In genomic region chr14:39474416-39474911, GRCh38 we compare ENCODE assay signal across 13 cellular contexts.
A peak's percentile ranks its signal among the peaks of the same experiment; 100 is the strongest.
DNase-seq lines count a peak whose midpoint lies in the region; ATAC-seq and TF ChIP-seq lines count a peak whose summit lies in the region.
"Had no signal": no experiment of that assay in that cellular context is flagged by ENCODE, and none has a peak within 500 bp of the region (broad histone marks: within the 10 kb centered on the region; RNA-seq: fewer than 3 reads in every experiment).

No MANE protein-coding gene starts in this region.

- peak; percentile 94 for ATAC-seq in GM21529 (IDR thresholded peaks at IDR 0.05; ENCODE audit: unreplicated experiment)
- ATAC-seq in HG03135 (IDR thresholded peaks at IDR 0.05; ENCODE audit: unreplicated experiment) = peak; percentile 94
- ATAC-seq: naive thymus-derived CD4-positive, alpha-beta T cell had no signal

- no peaks in the 10 kb centered on the region for H3K36me3 Mint-ChIP-seq in T-helper 2 cell treated with Interferon-gamma antibody and Interleukin-4, amounts not matched to agents 5 μg/mL and 100 μg/mL, for 36 hours (ENCODE audit: low read depth)

- no peak for TF ChIP-seq CTCF in coronary artery (IDR thresholded peaks at IDR 0.05)

- peak; percentile 23 for DNase-seq in T-helper 2 cell treated with Interferon-gamma antibody and Interleukin-4, amounts not matched to agents 5 μg/mL and 100 μg/mL, for 36 hours (ENCODE audit: low spot score)
- DNase-seq in T-helper 2 cell (no peak), kidney glomerular epithelial cell (lab: John Stamatoyannopoulos, UW) (peak; percentile 17), coronary artery (ENCODE audit: low spot score) (no peak), NCI-H510A (lab: John Stamatoyannopoulos, UW) (no peak)
- DNase-seq in central memory CD4-positive, alpha-beta T cell = no peak
- DNase-seq: activated naive CD8-positive, alpha-beta T cell treated with anti-CD3 and anti-CD28 coated beads, Interleukin-2, amount 10 ng/mL, durations not matched to agents 7 days and 5 days; naive thymus-derived CD4-positive, alpha-beta T cell; tibial artery; WERI-Rb-1 had no signal

- no peaks in the 10 kb centered on the region for H3K4me1 Mint-ChIP-seq in T-helper 2 cell treated with Interferon-gamma antibody and Interleukin-4, amounts not matched to agents 5 μg/mL and 100 μg/mL, for 36 hours (ENCODE audit: low read depth)
- H3K4me1 Mint-ChIP-seq: activated naive CD8-positive, alpha-beta T cell treated with anti-CD3 and anti-CD28 coated beads, Interleukin-2, amount 10 ng/mL, durations not matched to agents 7 days and 5 days; naive thymus-derived CD4-positive, alpha-beta T cell had no signal

- no peak overlapping the region for H3K27ac ChIP-seq in coronary artery
- H3K27ac ChIP-seq: 22Rv1, tibial artery, WERI-Rb-1 had no signal

- H3K27ac Mint-ChIP-seq in T-helper 2 cell treated with Interferon-gamma antibody and Interleukin-4, amounts not matched to agents 5 μg/mL and 100 μg/mL, for 36 hours = no peak overlapping the region
- H3K27ac Mint-ChIP-seq: activated naive CD8-positive, alpha-beta T cell treated with anti-CD3 and anti-CD28 coated beads, Interleukin-2, amount 10 ng/mL, durations not matched to agents 7 days and 5 days; naive thymus-derived CD4-positive, alpha-beta T cell had no signal

- H3K9me3 Mint-ChIP-seq in T-helper 2 cell treated with Interferon-gamma antibody and Interleukin-4, amounts not matched to agents 5 μg/mL and 100 μg/mL, for 36 hours = peaks cover 4% of the 10 kb centered on the region
- H3K9me3 Mint-ChIP-seq: activated naive CD8-positive, alpha-beta T cell treated with anti-CD3 and anti-CD28 coated beads, Interleukin-2, amount 10 ng/mL, durations not matched to agents 7 days and 5 days had no signal

- H3K27me3 Mint-ChIP-seq in T-helper 2 cell treated with Interferon-gamma antibody and Interleukin-4, amounts not matched to agents 5 μg/mL and 100 μg/mL, for 36 hours (ENCODE audit: low read depth) = no peaks in the 10 kb centered on the region
- H3K27me3 Mint-ChIP-seq: activated naive CD8-positive, alpha-beta T cell treated with anti-CD3 and anti-CD28 coated beads, Interleukin-2, amount 10 ng/mL, durations not matched to agents 7 days and 5 days had no signal

- no peak overlapping the region for H3K4me3 Mint-ChIP-seq in T-helper 2 cell treated with Interferon-gamma antibody and Interleukin-4, amounts not matched to agents 5 μg/mL and 100 μg/mL, for 36 hours
- H3K4me3 Mint-ChIP-seq: activated naive CD8-positive, alpha-beta T cell treated with anti-CD3 and anti-CD28 coated beads, Interleukin-2, amount 10 ng/mL, durations not matched to agents 7 days and 5 days; naive thymus-derived CD4-positive, alpha-beta T cell had no signal

- H3K4me3 ChIP-seq in coronary artery = no peak overlapping the region
- H3K4me3 ChIP-seq: tibial artery had no signal

Comparison
In these comparisons a context has a peak if more than half of its experiments do, and no peak if none do; other contexts are left out.
1. DNase-seq: peak in T-helper 2 cell treated with Interferon-gamma antibody and Interleukin-4, amounts not matched to agents 5 μg/mL and 100 μg/mL, for 36 hours (single experiment) and kidney glomerular epithelial cell (single experiment); none in T-helper 2 cell (0 of 5), coronary artery (single experiment), NCI-H510A (single experiment) and central memory CD4-positive, alpha-beta T cell (single experiment).